17 cellular contexts compared by ENCODE assay signal in the genomic region with DNA sequence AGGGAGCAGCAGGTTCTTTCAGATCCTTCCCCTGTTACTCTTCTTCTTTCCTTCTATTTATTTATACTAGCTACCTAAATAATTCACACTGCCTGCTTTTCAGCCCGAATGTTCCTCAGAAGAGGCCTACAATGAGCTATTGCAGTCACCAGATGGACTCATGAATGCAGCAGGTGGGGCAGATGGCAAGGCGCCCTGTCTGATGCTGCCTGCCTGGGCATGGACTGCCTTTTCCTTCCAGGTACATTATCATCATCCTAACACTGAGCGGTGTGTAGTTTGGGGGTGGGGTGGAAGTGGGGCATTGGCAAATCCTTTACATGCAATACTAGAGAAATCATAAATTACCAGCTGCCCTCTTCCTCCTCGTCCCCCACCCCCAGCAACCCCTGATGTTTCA. TPM values are rescaled to one million over a fixed set of nuclear protein-coding genes. Genes with fewer than 3 reads are reported as not detected.
DNase-seq lines count a peak whose midpoint lies in the region; ATAC-seq and TF ChIP-seq lines count a peak whose summit lies in the region.
"Had no signal": no experiment of that assay in that cellular context is flagged by ENCODE, and none has a peak within 500 bp of the region (broad histone marks: within the 10 kb centered on the region; RNA-seq: fewer than 3 reads in every experiment).

No MANE protein-coding gene starts in this region.

- peak overlapping the region; percentile 96 for H3K27ac Mint-ChIP-seq in glutamatergic neuron (ENCODE audit: unreplicated experiment)
- H3K27ac Mint-ChIP-seq: activated CD8-positive, alpha-beta T cell treated with anti-CD3 and anti-CD28 coated beads, Interleukin-2, amount 10 ng/mL, durations not matched to agents 7 days and 5 days; activated T-helper 1 cell treated with anti-CD3 and anti-CD28 coated beads, Interleukin-12 subunit alpha, Interleukin-12 subunit beta, Interleukin-2, Interleukin-4 antibody, amounts not matched to agents 30 ng/mL and 10 ng/mL and 1 ng/mL, durations not matched to agents 14 hours and 24 hours and 36 hours; B cell had no signal

- peaks cover 3% of the 10 kb centered on the region for H3K27me3 Mint-ChIP-seq in glutamatergic neuron (ENCODE audit: unreplicated experiment)
- H3K27me3 Mint-ChIP-seq: B cell had no signal

- H3K4me3 Mint-ChIP-seq in glutamatergic neuron (ENCODE audit: unreplicated experiment): peak overlapping the region; percentile 76
- H3K4me3 Mint-ChIP-seq: activated CD8-positive, alpha-beta T cell treated with anti-CD3 and anti-CD28 coated beads, Interleukin-2, amount 10 ng/mL, durations not matched to agents 7 days and 5 days; activated T-helper 1 cell treated with anti-CD3 and anti-CD28 coated beads, Interleukin-12 subunit alpha, Interleukin-12 subunit beta, Interleukin-2, Interleukin-4 antibody, amounts not matched to agents 30 ng/mL and 10 ng/mL and 1 ng/mL, durations not matched to agents 14 hours and 24 hours and 36 hours; B cell had no signal

- no peaks in the 10 kb centered on the region for H3K36me3 Mint-ChIP-seq in glutamatergic neuron (ENCODE audit: unreplicated experiment)

- no peak for ATAC-seq in HG03097 (IDR thresholded peaks at IDR 0.05; ENCODE audit: low FRiP score, unreplicated experiment)
- ATAC-seq in GM21786 (IDR thresholded peaks at IDR 0.05; ENCODE audit: unreplicated experiment): no peak
- ATAC-seq: activated CD8-positive, alpha-beta T cell treated with anti-CD3 and anti-CD28 coated beads, Interleukin-2, amount 10 ng/mL, durations not matched to agents 7 days and 5 days; heart left ventricle had no signal

- DNase-seq in DMS153 (lab: John Stamatoyannopoulos, UW) (peak; percentile 95), NCI-H146 treated with DMSO at 0.1 percent for 48 hours (lab: John Stamatoyannopoulos, UW; ENCODE audit: unreplicated experiment) (peak; percentile 55), NCI-H69 (lab: John Stamatoyannopoulos, UW) (peak; percentile 99), glutamatergic neuron (peak; percentile 47), SKM-1 (lab: John Stamatoyannopoulos, UW; ENCODE audit: unreplicated experiment) (no peak)
- DNase-seq: activated CD8-positive, alpha-beta T cell treated with anti-CD3 and anti-CD28 coated beads, Interleukin-2, amount 10 ng/mL, durations not matched to agents 7 days and 5 days; adrenal gland; H7; stimulated activated naive CD4-positive, alpha-beta T cell treated with Interleukin-2 at 50 U/mL for 16 hours had no signal

- peaks cover 2% of the 10 kb centered on the region for H3K9me3 Mint-ChIP-seq in glutamatergic neuron (ENCODE audit: unreplicated experiment)
- H3K9me3 Mint-ChIP-seq: activated T-helper 1 cell treated with anti-CD3 and anti-CD28 coated beads, Interleukin-12 subunit alpha, Interleukin-12 subunit beta, Interleukin-2, Interleukin-4 antibody, amounts not matched to agents 30 ng/mL and 10 ng/mL and 1 ng/mL, durations not matched to agents 14 hours and 24 hours and 36 hours had no signal

- peaks cover 31% of the 10 kb centered on the region for H3K4me1 Mint-ChIP-seq in glutamatergic neuron (ENCODE audit: low read depth, unreplicated experiment)
- H3K4me1 Mint-ChIP-seq: B cell had no signal

- TF ChIP-seq CTCF in glutamatergic neuron (IDR thresholded peaks at IDR 0.05; ENCODE audit: partially characterized antibody, unreplicated experiment): no peak

RNA-seq across cellular contexts. Expression of gene ESRRG, which starts 17.5 kb away (rescaled TPM):
- total RNA-seq in glutamatergic neuron (ENCODE audit: unreplicated experiment): 9.0 TPM
- total RNA-seq: activated CD8-positive, alpha-beta T cell treated with anti-CD3 and anti-CD28 coated beads, Interleukin-2, amount 10 ng/mL, durations not matched to agents 7 days and 5 days; activated T-helper 1 cell treated with anti-CD3 and anti-CD28 coated beads, Interleukin-12 subunit alpha, Interleukin-12 subunit beta, Interleukin-2, Interleukin-4 antibody, amounts not matched to agents 30 ng/mL and 10 ng/mL and 1 ng/mL, durations not matched to agents 14 hours and 24 hours and 36 hours; B cell; osteocyte; SJSA1; smooth muscle cell had no signal
